ENCODE assay signal across 8 cellular contexts in the genomic region with DNA sequence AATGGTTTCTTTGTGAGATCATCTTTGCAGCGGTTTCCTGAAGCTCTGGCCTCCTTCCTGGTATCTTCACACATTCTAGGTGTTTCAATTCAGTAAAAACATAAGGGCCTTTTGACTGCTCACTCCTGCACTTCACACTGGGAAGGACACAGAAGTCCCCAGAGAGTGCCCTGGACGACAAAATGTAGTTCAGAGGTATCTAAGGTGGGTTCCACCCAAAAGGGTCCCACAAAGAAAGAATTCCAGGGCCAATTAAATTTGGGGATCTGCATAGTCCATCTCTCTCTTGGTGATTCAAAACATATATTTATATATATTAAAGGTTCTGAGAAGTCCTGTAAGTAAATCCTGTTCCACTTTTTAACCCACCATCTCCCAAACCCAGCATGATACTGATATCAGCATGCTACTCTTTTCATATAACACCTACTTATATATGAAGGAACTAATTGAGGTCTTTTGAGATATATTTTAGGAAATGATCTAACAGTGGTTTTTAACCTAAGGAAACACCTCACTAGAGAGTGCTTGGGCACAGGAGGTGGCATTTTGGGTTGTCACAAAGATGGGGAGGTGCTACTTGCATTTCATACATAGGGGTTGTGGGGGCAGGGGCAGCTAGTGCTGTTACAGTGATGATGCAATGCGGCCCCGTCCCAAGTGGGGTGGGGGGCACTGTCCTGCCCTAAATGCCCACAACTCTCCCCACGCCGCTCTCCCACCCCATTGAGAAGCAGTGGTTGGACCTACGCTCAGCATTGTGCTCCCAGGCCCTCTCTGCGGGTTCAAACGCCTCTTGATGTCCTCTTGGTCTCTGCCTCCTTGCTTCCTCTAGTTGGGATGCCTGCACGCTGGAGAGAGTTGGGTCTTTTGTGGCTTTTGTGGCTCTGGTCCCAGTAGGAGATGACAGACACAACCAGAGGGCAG.
DNase-seq lines count a peak whose midpoint lies in the region; ATAC-seq and TF ChIP-seq lines count a peak whose summit lies in the region.

No MANE protein-coding gene starts in this region.

- no peak overlapping the region for H4K91ac ChIP-seq in neuronal stem cell (ENCODE audit: low read depth, low read length, poor library complexity)

- no peaks in the 10 kb centered on the region for H4K20me1 ChIP-seq in DOHH2 (ENCODE audit: control insufficient read depth, insufficient read depth, low read depth, low read length)

- H3K27me3 ChIP-seq in DOHH2 (ENCODE audit: control insufficient read depth, low read length) (no peaks in the 10 kb centered on the region), neuronal stem cell (ENCODE audit: control insufficient read depth in 3 of 3, insufficient read depth in 3 of 3, low read depth in 1 of 3, low read length in 3 of 3) (peaks cover 0 to 85% (median 45%) of the 10 kb centered on the region in 3 experiments)

- TF ChIP-seq CTCF in DOHH2 (IDR thresholded peaks at IDR 0.05; ENCODE audit: low read depth, low read length, poor library complexity, severe bottlenecking) = no peak

- DNase-seq in activated CD4-positive, CD25-positive, alpha-beta regulatory T cell (lab: John Stamatoyannopoulos, UW) = peak; percentile 10 to 20 (median 15)
- no peak for DNase-seq in neuronal stem cell (ENCODE audit: low spot score)
- DNase-seq in HuH-7.5 (ENCODE audit: low spot score) = no peak
- no peak for DNase-seq in NCI-H524 (lab: John Stamatoyannopoulos, UW)
- DNase-seq in NCI-H82 treated with DMSO at 0.1 percent for 48 hours (lab: John Stamatoyannopoulos, UW; ENCODE audit: unreplicated experiment) = no peak

- H3K9me3 ChIP-seq in DOHH2 (ENCODE audit: control insufficient read depth, insufficient read depth, low read length) (no peaks in the 10 kb centered on the region), neuronal stem cell (replicated peaks in 1 of 2; ENCODE audit: control insufficient read depth in 2 of 2, insufficient read depth in 1 of 2, low read depth in 1 of 2, low read length in 2 of 2) (no peaks in the 10 kb centered on the region)

- H3K36me3 ChIP-seq in DOHH2 (ENCODE audit: control insufficient read depth, low read length) = no peaks in the 10 kb centered on the region
- no peaks in the 10 kb centered on the region for H3K36me3 ChIP-seq in neuronal stem cell (replicated peaks in 1 of 2; ENCODE audit: control insufficient read depth in 2 of 2, insufficient read depth in 2 of 2, low read length in 2 of 2)

- H3K9ac ChIP-seq in neuronal stem cell (ENCODE audit: low read depth, low read length, poor library complexity) = no peak overlapping the region

- H3K23ac ChIP-seq in neuronal stem cell (ENCODE audit: low read depth, low read length, poor library complexity) = peak overlapping the region; percentile 6

- no peak overlapping the region for H4K8ac ChIP-seq in neuronal stem cell (ENCODE audit: low read depth, low read length)

- H2BK15ac ChIP-seq in neuronal stem cell (ENCODE audit: low read length) = no peak overlapping the region

- peaks cover 26% of the 10 kb centered on the region for H3F3A ChIP-seq in DOHH2 (ENCODE audit: control insufficient read depth, insufficient read depth)

- H3K27ac ChIP-seq in DOHH2 (ENCODE audit: low read depth, low read length) = peak overlapping the region; percentile 81
- H3K27ac ChIP-seq in cingulate gyrus (ENCODE audit: low read depth, low read length) = peak overlapping the region; percentile 47
- H3K27ac ChIP-seq in neuronal stem cell (replicated peaks; ENCODE audit: low read length) = no peak overlapping the region

- H2BK5ac ChIP-seq in neuronal stem cell (ENCODE audit: low read length) = no peak overlapping the region

- ATAC-seq in HG03066 (IDR thresholded peaks at IDR 0.05; ENCODE audit: low read depth, unreplicated experiment) = peak; percentile 32

- H3K79me1 ChIP-seq in neuronal stem cell (ENCODE audit: low read depth, low read length) = no peaks in the 10 kb centered on the region

- peak overlapping the region; percentile 71 for H3K4me3 ChIP-seq in DOHH2 (ENCODE audit: low read length)
- H3K4me3 ChIP-seq in neuronal stem cell (ENCODE audit: low read length in 2 of 2) = no peak overlapping the region

- no peak overlapping the region for H2BK120ac ChIP-seq in neuronal stem cell (ENCODE audit: low read depth, low read length)

- no peak overlapping the region for H3K18ac ChIP-seq in neuronal stem cell (ENCODE audit: low read length)

- no peak overlapping the region for H2AFZ ChIP-seq in neuronal stem cell (ENCODE audit: low read length)

- H3K4ac ChIP-seq in neuronal stem cell (ENCODE audit: low read length) = no peak overlapping the region

- no peak overlapping the region for H2AK5ac ChIP-seq in neuronal stem cell (ENCODE audit: low read depth, low read length)

- peaks cover 53% of the 10 kb centered on the region for H3K4me1 ChIP-seq in DOHH2 (ENCODE audit: control insufficient read depth, low read length)
- H3K4me1 ChIP-seq in neuronal stem cell (ENCODE audit: control insufficient read depth in 2 of 2, insufficient read depth in 1 of 2, low read depth in 1 of 2, low read length in 2 of 2) = peaks cover 7 to 13% of the 10 kb centered on the region in 2 donors

- peak overlapping the region; percentile 75 for H3K4me2 ChIP-seq in DOHH2 (ENCODE audit: low read length)
- H3K4me2 ChIP-seq in neuronal stem cell (ENCODE audit: insufficient read depth, low read length, poor library complexity, severe bottlenecking) = no peak overlapping the region

- no peaks in the 10 kb centered on the region; the same call in 1 of the 2 replicates for H3K79me2 ChIP-seq in DOHH2 (ENCODE audit: control insufficient read depth, low read length)

- no peak overlapping the region for H2BK12ac ChIP-seq in neuronal stem cell (ENCODE audit: low read length)

- H3K9me2 ChIP-seq in DOHH2 (replicated peaks; ENCODE audit: control insufficient read depth, low read length) = no peaks in the 10 kb centered on the region

- WGBS in neuronal stem cell (ENCODE audit: extremely low coverage in 2 of 2, insufficient read length in 2 of 2, insufficient replicate concordance in 1 of 2), 2 donors = no CpG with 5 or more reads among the region's 10 CpGs

- H3K14ac ChIP-seq in neuronal stem cell (ENCODE audit: low read length) = no peak overlapping the region

Comparison
In these comparisons a context has a peak if more than half of its experiments do, and no peak if none do; other contexts are left out.
1. DNase-seq: peak in activated CD4-positive, CD25-positive, alpha-beta regulatory T cell (4 of 4); none in neuronal stem cell (single experiment), HuH-7.5 (single experiment), NCI-H524 (0 of 2) and NCI-H82 treated with DMSO at 0.1 percent for 48 hours (single experiment).